Comparison of ENCODE assay signal across 1 cellular context in genomic region chr16:73050115-73051099, GRCh38.
TF ChIP-seq lines count a peak whose summit lies in the region.

No MANE protein-coding gene starts in this region.

TF ChIP-seq in HepG2, 621 proteins besides CTCF, POLR2A, EP300 and RAD21 (continued from another document and continues in another):
- TF ChIP-seq KIAA2018 (CRISPR knock-in tag; IDR thresholded peaks at IDR 0.05; ENCODE audit: borderline replicate concordance) (no peak), SP2 (CRISPR knock-in tag; IDR thresholded peaks at IDR 0.05) (no peak), ATF1 (CRISPR knock-in tag; IDR thresholded peaks at IDR 0.05) (no peak), ZNF142 (CRISPR knock-in tag; IDR thresholded peaks at IDR 0.05) (no peak), SAP130 (CRISPR knock-in tag; IDR thresholded peaks at IDR 0.05; ENCODE audit: low read depth) (peak; percentile 54), ZNF10 (CRISPR knock-in tag; IDR thresholded peaks at IDR 0.05; ENCODE audit: borderline replicate concordance, low read depth) (no peak), ZNF598 (CRISPR knock-in tag; IDR thresholded peaks at IDR 0.05; ENCODE audit: borderline replicate concordance) (no peak), HMG20A (CRISPR knock-in tag; IDR thresholded peaks at IDR 0.05; ENCODE audit: borderline replicate concordance) (no peak), ZNF703 (CRISPR knock-in tag; IDR thresholded peaks at IDR 0.05; ENCODE audit: borderline replicate concordance) (no peak), MEF2D (CRISPR knock-in tag; IDR thresholded peaks at IDR 0.05) (no peak), SMC3 (IDR thresholded peaks at IDR 0.05; ENCODE audit: low read length) (no peak), PPARG (CRISPR knock-in tag; conservative IDR thresholded peaks at IDR 0.05) (0 out of 2 replicates have a peak, but pooled peaks have one; percentile 33), MXD1 (CRISPR knock-in tag; IDR thresholded peaks at IDR 0.05) (no peak), HMGXB3 (CRISPR knock-in tag; IDR thresholded peaks at IDR 0.05; ENCODE audit: borderline replicate concordance) (no peak), MZF1 (CRISPR knock-in tag; IDR thresholded peaks at IDR 0.05; ENCODE audit: borderline replicate concordance) (no peak), NFKBIZ (CRISPR knock-in tag; IDR thresholded peaks at IDR 0.05) (no peak), ATF5 (CRISPR knock-in tag; IDR thresholded peaks at IDR 0.05; ENCODE audit: low read depth) (no peak), SCMH1 (CRISPR knock-in tag; IDR thresholded peaks at IDR 0.05; ENCODE audit: borderline replicate concordance) (no peak), ZNF850 (CRISPR knock-in tag; conservative IDR thresholded peaks at IDR 0.05) (no peak), TRIM24 (CRISPR knock-in tag; IDR thresholded peaks at IDR 0.05) (no peak), MAFF (IDR thresholded peaks at IDR 0.05; ENCODE audit: low read depth, low read length) (no peak), ZMAT3 (CRISPR knock-in tag; conservative IDR thresholded peaks at IDR 0.05) (no peak), CENPT (CRISPR knock-in tag; IDR thresholded peaks at IDR 0.05; ENCODE audit: low read depth) (no peak), FOSL1 (CRISPR knock-in tag; IDR thresholded peaks at IDR 0.05; ENCODE audit: borderline replicate concordance) (no peak), KLF15 (CRISPR knock-in tag; IDR thresholded peaks at IDR 0.05; ENCODE audit: borderline replicate concordance) (0 out of 2 replicates have a peak, but pooled peaks have one; percentile 35), PHF5A (CRISPR knock-in tag; IDR thresholded peaks at IDR 0.05; ENCODE audit: low read depth, unreplicated experiment) (no peak), NR2C2 (CRISPR knock-in tag; IDR thresholded peaks at IDR 0.05; ENCODE audit: borderline replicate concordance) (no peak), TBX2 (CRISPR knock-in tag; IDR thresholded peaks at IDR 0.05; ENCODE audit: borderline replicate concordance) (peak; percentile 68; the same call in 1 of the 2 replicates), ZNF431 (CRISPR knock-in tag; IDR thresholded peaks at IDR 0.05; ENCODE audit: borderline replicate concordance, low read depth) (no peak), ATRX (CRISPR knock-in tag; IDR thresholded peaks at IDR 0.05; ENCODE audit: borderline replicate concordance) (no peak), ZNF839 (CRISPR knock-in tag; IDR thresholded peaks at IDR 0.05; ENCODE audit: borderline replicate concordance) (no peak), ELF1 (CRISPR knock-in tag; IDR thresholded peaks at IDR 0.05) (no peak), ZFP36L2 (CRISPR knock-in tag; IDR thresholded peaks at IDR 0.05) (no peak)
- TF ChIP-seq, protein P1, sequence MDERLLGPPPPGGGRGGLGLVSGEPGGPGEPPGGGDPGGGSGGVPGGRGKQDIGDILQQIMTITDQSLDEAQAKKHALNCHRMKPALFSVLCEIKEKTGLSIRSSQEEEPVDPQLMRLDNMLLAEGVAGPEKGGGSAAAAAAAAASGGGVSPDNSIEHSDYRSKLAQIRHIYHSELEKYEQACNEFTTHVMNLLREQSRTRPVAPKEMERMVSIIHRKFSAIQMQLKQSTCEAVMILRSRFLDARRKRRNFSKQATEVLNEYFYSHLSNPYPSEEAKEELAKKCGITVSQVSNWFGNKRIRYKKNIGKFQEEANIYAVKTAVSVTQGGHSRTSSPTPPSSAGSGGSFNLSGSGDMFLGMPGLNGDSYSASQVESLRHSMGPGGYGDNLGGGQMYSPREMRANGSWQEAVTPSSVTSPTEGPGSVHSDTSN (CRISPR knock-in tag; IDR thresholded peaks at IDR 0.05), result no peak
- TF ChIP-seq, protein P2, sequence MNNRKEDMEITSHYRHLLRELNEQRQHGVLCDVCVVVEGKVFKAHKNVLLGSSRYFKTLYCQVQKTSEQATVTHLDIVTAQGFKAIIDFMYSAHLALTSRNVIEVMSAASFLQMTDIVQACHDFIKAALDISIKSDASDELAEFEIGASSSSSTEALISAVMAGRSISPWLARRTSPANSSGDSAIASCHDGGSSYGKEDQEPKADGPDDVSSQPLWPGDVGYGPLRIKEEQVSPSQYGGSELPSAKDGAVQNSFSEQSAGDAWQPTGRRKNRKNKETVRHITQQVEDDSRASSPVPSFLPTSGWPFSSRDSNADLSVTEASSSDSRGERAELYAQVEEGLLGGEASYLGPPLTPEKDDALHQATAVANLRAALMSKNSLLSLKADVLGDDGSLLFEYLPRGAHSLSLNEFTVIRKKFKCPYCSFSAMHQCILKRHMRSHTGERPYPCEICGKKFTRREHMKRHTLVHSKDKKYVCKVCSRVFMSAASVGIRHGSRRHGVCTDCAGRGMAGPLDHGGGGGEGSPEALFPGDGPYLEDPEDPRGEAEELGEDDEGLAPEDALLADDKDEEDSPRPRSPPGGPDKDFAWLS (CRISPR knock-in tag; IDR thresholded peaks at IDR 0.05; ENCODE audit: borderline replicate concordance), result no peak
